Comparison of ENCODE assay signal across 28 cellular contexts in genomic region chr3:56339244-56339643, GRCh38.
"Had no signal": no experiment of that assay in that cellular context is flagged by ENCODE, and none has a peak within 500 bp of the region (broad histone marks: within the 10 kb centered on the region; RNA-seq: fewer than 3 reads in every experiment).

No MANE protein-coding gene starts in this region.

- H3K4me3 ChIP-seq: K562, PC-9 had no signal

- DNase-seq: activated CD4-positive, alpha-beta T cell treated with anti-CD3 and anti-CD28 coated beads for 1 hour; activated CD4-positive, alpha-beta T cell treated with anti-CD3 and anti-CD28 coated beads for 48 hours; activated CD4-positive, CD25-positive, alpha-beta regulatory T cell; activated CD8-positive, alpha-beta T cell treated with anti-CD3 and anti-CD28 coated beads for 36 hours; activated effector memory CD4-positive, alpha-beta T cell treated with anti-CD3 and anti-CD28 coated beads, Interleukin-2, amount 50 U/mL, for 16 hours; activated naive CD4-positive, alpha-beta T cell; activated naive CD4-positive, alpha-beta T cell treated with anti-CD3 and anti-CD28 coated beads, Interleukin-2, amount 50 U/mL, for 16 hours; activated naive CD8-positive, alpha-beta T cell treated with anti-CD3 and anti-CD28 coated beads for 36 hours; activated T-cell treated with anti-CD3 and anti-CD28 coated beads, Interleukin-2, amount 50 U/mL, for 1 hour; activated T-cell treated with anti-CD3 and anti-CD28 coated beads, Interleukin-2, amount 50 U/mL, for 72 hours; amniotic stem cell; aorta; brain microvascular endothelial cell; NCI-H1048; NCI-H1105 treated with DMSO at 0.1 percent for 48 hours; NCI-H1436; NCI-H1694; NCI-H1930; NCI-H2171 treated with DMSO at 0.1 percent for 48 hours; NCI-H345; PC-9; SIG-M5; T1000; WERI-Rb-1 had no signal

- H3K4me3 Mint-ChIP-seq: activated CD8-positive, alpha-beta T cell treated with anti-CD3 and anti-CD28 coated beads for 36 hours; activated naive CD8-positive, alpha-beta T cell treated with anti-CD3 and anti-CD28 coated beads for 36 hours; activated T-cell treated with anti-CD3 and anti-CD28 coated beads, Interleukin-2, amount 50 U/mL, for 72 hours; activated T-helper 17 cell treated with anti-CD3 and anti-CD28 coated beads, Interleukin-2, amount 50 U/mL, for 72 hours had no signal

- ATAC-seq: activated CD8-positive, alpha-beta T cell treated with anti-CD3 and anti-CD28 coated beads for 36 hours; activated T-cell treated with anti-CD3 and anti-CD28 coated beads, Interleukin-2, amount 50 U/mL, for 72 hours; activated T-helper 17 cell treated with anti-CD3 and anti-CD28 coated beads, Interleukin-2, amount 50 U/mL, for 72 hours; K562; Right ventricle myocardium inferior had no signal

- H3K36me3 ChIP-seq: brain microvascular endothelial cell, WERI-Rb-1 had no signal

- H3K9me3 Mint-ChIP-seq: activated CD8-positive, alpha-beta T cell treated with anti-CD3 and anti-CD28 coated beads for 36 hours; activated naive CD8-positive, alpha-beta T cell treated with anti-CD3 and anti-CD28 coated beads for 36 hours; activated T-cell treated with anti-CD3 and anti-CD28 coated beads, Interleukin-2, amount 50 U/mL, for 72 hours; activated T-helper 17 cell treated with anti-CD3 and anti-CD28 coated beads, Interleukin-2, amount 50 U/mL, for 72 hours had no signal

- H3K27ac Mint-ChIP-seq: activated CD8-positive, alpha-beta T cell treated with anti-CD3 and anti-CD28 coated beads for 36 hours; activated naive CD8-positive, alpha-beta T cell treated with anti-CD3 and anti-CD28 coated beads for 36 hours; activated T-cell treated with anti-CD3 and anti-CD28 coated beads, Interleukin-2, amount 50 U/mL, for 72 hours; activated T-helper 17 cell treated with anti-CD3 and anti-CD28 coated beads, Interleukin-2, amount 50 U/mL, for 72 hours had no signal

- H3K27ac ChIP-seq: brain microvascular endothelial cell, PC-9, RWPE1, WERI-Rb-1 had no signal

- H3K27me3 ChIP-seq: brain microvascular endothelial cell had no signal

- H3K4me1 Mint-ChIP-seq: activated naive CD8-positive, alpha-beta T cell treated with anti-CD3 and anti-CD28 coated beads for 36 hours; activated T-helper 17 cell treated with anti-CD3 and anti-CD28 coated beads, Interleukin-2, amount 50 U/mL, for 72 hours had no signal

- H3K36me3 Mint-ChIP-seq: activated naive CD8-positive, alpha-beta T cell treated with anti-CD3 and anti-CD28 coated beads for 36 hours had no signal
